Comparison of ENCODE assay signal across 8 cellular contexts in genomic region chr15:44784918-44785274, GRCh38. TPM values are rescaled to one million over a fixed set of nuclear protein-coding genes. Genes with fewer than 3 reads are reported as not detected.
DNase-seq lines count a peak whose midpoint lies in the region; ATAC-seq and TF ChIP-seq lines count a peak whose summit lies in the region.
"Not testable (repeated sequence)": the region's sequence is repeated elsewhere in the genome, so short reads cannot be mapped to it uniquely, and the experiment has no call there.

No MANE protein-coding gene starts in this region.

- not testable (repeated sequence) for DNase-seq in BE2C; T-helper 17 cell; effector memory CD4-positive, alpha-beta T cell; right lobe of liver; osteocyte (ENCODE audit: extremely low spot score, unreplicated experiment); testis

- H3K36me3 Mint-ChIP-seq in T-helper 17 cell (ENCODE audit: low read depth); activated naive CD8-positive, alpha-beta T cell; osteocyte (ENCODE audit: unreplicated experiment): not testable (repeated sequence)

- H3K4me3 Mint-ChIP-seq in T-helper 17 cell (peak overlapping the region; percentile 99), osteocyte (ENCODE audit: unreplicated experiment) (peak overlapping the region; percentile 89)
- peak overlapping the region; percentile 92 for H3K4me3 Mint-ChIP-seq in activated naive CD8-positive, alpha-beta T cell

- H3K27ac Mint-ChIP-seq in T-helper 17 cell = peak overlapping the region; percentile 99
- H3K27ac Mint-ChIP-seq in activated naive CD8-positive, alpha-beta T cell = peak overlapping the region; percentile 99
- H3K27ac Mint-ChIP-seq in osteocyte (ENCODE audit: unreplicated experiment) = not testable (repeated sequence)

- WGBS in right lobe of liver (ENCODE audit: insufficient coverage, low coverage, low lambda C conversion rate, missing lambda C conversion rate) = 38% methylated on average over 5 of the region's 5 CpGs
- 57 to 65% methylated on average over 5 of the region's 5 CpGs for WGBS in testis, 2 donors

- H3K9me3 Mint-ChIP-seq in activated naive CD8-positive, alpha-beta T cell (ENCODE audit: low read depth); osteocyte (ENCODE audit: unreplicated experiment): not testable (repeated sequence)

- not testable (repeated sequence) for ATAC-seq in T-helper 17 cell, right lobe of liver

- not testable (repeated sequence) for H3K9ac ChIP-seq in HUES6 (ENCODE audit: low read length)

- H3K27me3 Mint-ChIP-seq in T-helper 17 cell; activated naive CD8-positive, alpha-beta T cell: not testable (repeated sequence)
- H3K27me3 Mint-ChIP-seq in osteocyte (ENCODE audit: unreplicated experiment) = peaks cover 42% of the 10 kb centered on the region

- H3K27me3 ChIP-seq in BE2C; HUES6 (ENCODE audit: control insufficient read depth, insufficient read depth, low read length); effector memory CD4-positive, alpha-beta T cell (replicated peaks; ENCODE audit: control insufficient read depth, insufficient read depth, low read length, poor library complexity, severe bottlenecking); right lobe of liver; testis: not testable (repeated sequence)

- intact Hi-C loops in right lobe of liver (cut with DNase I); testis (cut with DNase I; ENCODE audit: low total_unique reads): not testable (repeated sequence)

- not testable (repeated sequence) for H3K36me3 ChIP-seq in BE2C; HUES6 (ENCODE audit: control insufficient read depth, insufficient read depth, low read length); effector memory CD4-positive, alpha-beta T cell (ENCODE audit: control insufficient read depth, insufficient read depth, low read length); right lobe of liver; testis (ENCODE audit: low read depth, missing control alignments)

- not testable (repeated sequence) for H3K4me1 ChIP-seq in BE2C; HUES6 (ENCODE audit: control insufficient read depth, insufficient read depth, low read length); effector memory CD4-positive, alpha-beta T cell (ENCODE audit: control insufficient read depth, insufficient read depth, low read length, poor library complexity, severe bottlenecking); right lobe of liver; testis

- H3K9me3 ChIP-seq in BE2C; HUES6 (ENCODE audit: control insufficient read depth, insufficient read depth, low read depth, low read length); T-helper 17 cell (ENCODE audit: control insufficient read depth, low read length, poor library complexity, severe bottlenecking); effector memory CD4-positive, alpha-beta T cell (ENCODE audit: control insufficient read depth, low read length); right lobe of liver; testis: not testable (repeated sequence)

- TF ChIP-seq CTCF in BE2C (IDR thresholded peaks at IDR 0.05; ENCODE audit: low read depth, low read length); right lobe of liver (IDR thresholded peaks at IDR 0.05); osteocyte (IDR thresholded peaks at IDR 0.05); testis (IDR thresholded peaks at IDR 0.05): not testable (repeated sequence)

- not testable (repeated sequence) for TF ChIP-seq POLR2A in right lobe of liver (IDR thresholded peaks at IDR 0.05); testis (IDR thresholded peaks at IDR 0.05)

- H3K4me3 ChIP-seq in BE2C (ENCODE audit: low read depth, low read length) (peak overlapping the region; percentile 86), HUES6 (ENCODE audit: low read depth, low read length) (0 out of 2 replicates have a peak overlapping the region, but pooled peaks have one; percentile 72), right lobe of liver (peak overlapping the region; percentile 58 to 68 (median 64)), testis (peak overlapping the region; percentile 65 to 84)
- peak overlapping the region; percentile 71 for H3K4me3 ChIP-seq in effector memory CD4-positive, alpha-beta T cell (ENCODE audit: insufficient read depth, low read depth, low read length, poor library complexity, severe bottlenecking)

- H3K27ac ChIP-seq in HUES6 (ENCODE audit: low read depth, low read length) = not testable (repeated sequence)
- H3K27ac ChIP-seq in effector memory CD4-positive, alpha-beta T cell (ENCODE audit: insufficient read depth, low read length, poor library complexity, severe bottlenecking) = peak overlapping the region; percentile 84
- H3K27ac ChIP-seq in right lobe of liver (peak overlapping the region; percentile 96 to 99 (median 97)), testis (peak overlapping the region; percentile 93 to 94)

- H3K4me1 Mint-ChIP-seq in T-helper 17 cell = peaks cover 14% of the 10 kb centered on the region
- peaks cover 37% of the 10 kb centered on the region for H3K4me1 Mint-ChIP-seq in activated naive CD8-positive, alpha-beta T cell (ENCODE audit: low read depth)
- H3K4me1 Mint-ChIP-seq in osteocyte (ENCODE audit: unreplicated experiment) = not testable (repeated sequence)

RNA-seq across cellular contexts. Expression of gene TRIM69, which starts 48.6 kb away (rescaled TPM):
- polyA plus RNA-seq in BE2C (2012; ENCODE audit: insufficient read depth, insufficient read length, low read depth) = 19.9 TPM
- total RNA-seq in T-helper 17 cell = 10 to 100 TPM; 22.2 to 31.7 TPM
- total RNA-seq in right lobe of liver = 10 to 100 TPM in 1 of 6 experiments, 1 to 10 TPM in 5; 3.8 to 16.9 (median 6.5) TPM
- 13.6 and 17.6 TPM in 2 replicates for total RNA-seq in osteocyte
- total RNA-seq in testis = 10 to 100 TPM; 19.1 to 23.5 TPM
- polyA plus RNA-seq in testis (ENCODE audit: insufficient read depth, low read depth, low replicate concordance) = 120 TPM
